Comparison of ENCODE assay signal across 9 cellular contexts in genomic region chr21:36980280-36981048, GRCh38. TPM values are rescaled to one million over a fixed set of nuclear protein-coding genes. Genes with fewer than 3 reads are reported as not detected.
DNase-seq lines count a peak whose midpoint lies in the region; ATAC-seq and FAIRE-seq lines count a peak whose summit lies in the region.
"Had no signal": no experiment of that assay in that cellular context is flagged by ENCODE, and none has a peak within 500 bp of the region (broad histone marks: within the 10 kb centered on the region; RNA-seq: fewer than 3 reads in every experiment).

No MANE protein-coding gene starts in this region.

- H3K4me3 Mint-ChIP-seq in dendritic cell treated with granulocyte-macrophage colony-stimulating factor and Interleukin-4, amounts not matched to agents 40 ng/mL and 50 ng/mL, for 4 days = peak overlapping the region; percentile 66
- H3K4me3 Mint-ChIP-seq in memory B cell = peak overlapping the region; percentile 89

- H3K9me3 Mint-ChIP-seq in dendritic cell treated with granulocyte-macrophage colony-stimulating factor and Interleukin-4, amounts not matched to agents 40 ng/mL and 50 ng/mL, for 4 days = no peaks in the 10 kb centered on the region
- H3K9me3 Mint-ChIP-seq in memory B cell = no peaks in the 10 kb centered on the region

- peak overlapping the region; percentile 60 for H3K27ac Mint-ChIP-seq in dendritic cell treated with granulocyte-macrophage colony-stimulating factor and Interleukin-4, amounts not matched to agents 40 ng/mL and 50 ng/mL, for 4 days
- no peak overlapping the region for H3K27ac Mint-ChIP-seq in memory B cell

- no peaks in the 10 kb centered on the region for H3K36me3 Mint-ChIP-seq in dendritic cell treated with granulocyte-macrophage colony-stimulating factor and Interleukin-4, amounts not matched to agents 40 ng/mL and 50 ng/mL, for 4 days (ENCODE audit: low read depth)
- no peaks in the 10 kb centered on the region for H3K36me3 Mint-ChIP-seq in memory B cell

- peak; percentile 53 for DNase-seq in G401 (ENCODE audit: low spot score)
- peak; percentile 24 for DNase-seq in NCI-H2196 treated with DMSO at 0.1 percent for 48 hours (lab: John Stamatoyannopoulos, UW; ENCODE audit: unreplicated experiment)
- DNase-seq in memory B cell (ENCODE audit: low spot score in 2 of 2) = no peak
- DNase-seq in frontal cortex (ENCODE audit: low spot score in 2 of 2) = no peak
- no peak for DNase-seq in activated CD4-positive, CD25-positive, alpha-beta regulatory T cell treated with anti-CD3 and anti-CD28 coated beads, Interleukin-2, amount 50 U/mL, for 72 hours

- H3K27me3 Mint-ChIP-seq in dendritic cell treated with granulocyte-macrophage colony-stimulating factor and Interleukin-4, amounts not matched to agents 40 ng/mL and 50 ng/mL, for 4 days = peaks cover 52% of the 10 kb centered on the region
- peaks cover 4% of the 10 kb centered on the region for H3K27me3 Mint-ChIP-seq in memory B cell

- intact Hi-C loops in dendritic cell treated with granulocyte-macrophage colony-stimulating factor and Interleukin-4, amounts not matched to agents 40 ng/mL and 50 ng/mL, for 4 days (cut with micrococcal nuclease) = no loop called here

- H3K36me3 ChIP-seq in urinary bladder (ENCODE audit: insufficient read depth) = no peaks in the 10 kb centered on the region

- no peak overlapping the region for H3K27ac ChIP-seq in urinary bladder (ENCODE audit: low read depth)

- WGBS in urinary bladder = 5% methylated on average over 53 of the region's 53 CpGs

- H3K4me1 Mint-ChIP-seq in dendritic cell treated with granulocyte-macrophage colony-stimulating factor and Interleukin-4, amounts not matched to agents 40 ng/mL and 50 ng/mL, for 4 days (ENCODE audit: low read depth) = peaks cover 26% of the 10 kb centered on the region
- peaks cover 21% of the 10 kb centered on the region for H3K4me1 Mint-ChIP-seq in memory B cell

- no peaks in the 10 kb centered on the region for H3K4me1 ChIP-seq in urinary bladder (ENCODE audit: insufficient read depth)

- ATAC-seq in memory B cell (ENCODE audit: low read depth) (peak; percentile 46), HG02840 (IDR thresholded peaks at IDR 0.05; ENCODE audit: low FRiP score, unreplicated experiment) (no peak)

- in situ Hi-C loops in G401 (cut with HindIII; ENCODE audit: low sequenced_read_pairs) = no loop called here

- H3K4me3 ChIP-seq in urinary bladder (ENCODE audit: low read depth, low read length) = peak overlapping the region; percentile 35

- FAIRE-seq in frontal cortex (lab: Jason Lieb, UNC) = no peak

RNA-seq across cellular contexts. Expression of gene HLCS, which starts 14.0 kb away (rescaled TPM):
- total RNA-seq in G401 (2014; rRNA removed; shearing (Covaris generic)) = 6.0 and 18.9 TPM in 2 replicates
- total RNA-seq in urinary bladder (22.9 TPM), frontal cortex (23.2 TPM)
- 8.6 TPM for polyA plus RNA-seq in urinary bladder

RNA-seq across cellular contexts. Expression of gene RIPPLY3, which starts 26.0 kb away (rescaled TPM):
- total RNA-seq in G401 (2014; rRNA removed; shearing (Covaris generic)) = not detected in 2 replicates
- not detected for total RNA-seq in urinary bladder
- 0.48 TPM for polyA plus RNA-seq in urinary bladder
- not detected for total RNA-seq in frontal cortex
- total RNA-seq: RPMI7951 had no signal

Comparison
In these comparisons a context has a peak if more than half of its experiments do, and no peak if none do; other contexts are left out.
1. DNase-seq: peak in G401 (single experiment) and NCI-H2196 treated with DMSO at 0.1 percent for 48 hours (single experiment); none in memory B cell (0 of 2), frontal cortex (0 of 2) and activated CD4-positive, CD25-positive, alpha-beta regulatory T cell treated with anti-CD3 and anti-CD28 coated beads, Interleukin-2, amount 50 U/mL, for 72 hours (single experiment).